In the genomic region with DNA sequence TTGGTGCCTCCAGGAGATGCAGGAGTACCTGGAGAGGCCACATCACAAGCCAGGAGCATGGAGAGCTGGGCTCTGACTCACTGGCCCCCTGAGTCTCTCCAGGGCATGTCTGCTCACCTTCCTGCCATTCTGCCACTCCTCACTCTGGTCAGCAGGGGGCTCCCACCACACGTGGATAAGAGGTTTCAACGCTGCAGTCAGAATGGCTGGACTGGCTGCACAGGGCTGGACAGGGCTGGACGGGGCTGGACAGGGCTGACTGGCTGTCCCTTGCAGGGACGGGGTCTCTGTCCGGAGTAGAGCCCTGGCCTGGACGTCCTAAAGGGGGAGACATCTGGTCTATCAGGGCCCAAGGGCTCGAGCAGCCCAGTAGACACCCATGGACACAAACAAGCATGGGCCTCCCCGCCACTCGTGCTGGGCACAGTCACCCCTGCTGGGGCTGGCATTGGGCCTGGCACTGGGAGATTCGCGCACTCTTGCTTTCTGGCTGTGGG, we compare ENCODE assay signal across 9 cellular contexts. TPM values are rescaled to one million over a fixed set of nuclear protein-coding genes. Genes with fewer than 3 reads are reported as not detected.
DNase-seq lines count a peak whose midpoint lies in the region; ATAC-seq and TF ChIP-seq lines count a peak whose summit lies in the region.
"Had no signal": no experiment of that assay in that cellular context is flagged by ENCODE, and none has a peak within 500 bp of the region (broad histone marks: within the 10 kb centered on the region; RNA-seq: fewer than 3 reads in every experiment).

No MANE protein-coding gene starts in this region.

- no peak overlapping the region for H3K4me3 Mint-ChIP-seq in activated T-cell treated with anti-CD3 and anti-CD28 coated beads, Interleukin-2, amount 50 U/mL, for 4 hours
- no peak overlapping the region for H3K4me3 Mint-ChIP-seq in nephron progenitor cell

- H3K27ac Mint-ChIP-seq in nephron progenitor cell: no peak overlapping the region

- H3K36me3 Mint-ChIP-seq in activated T-cell treated with anti-CD3 and anti-CD28 coated beads, Interleukin-2, amount 50 U/mL, for 4 hours (ENCODE audit: insufficient read depth): peaks cover 4% of the 10 kb centered on the region
- H3K36me3 Mint-ChIP-seq in nephron progenitor cell (ENCODE audit: low read depth): no peaks in the 10 kb centered on the region

- H3K79me2 ChIP-seq in fibroblast of lung (ENCODE audit: control insufficient read depth, insufficient read depth, low read length): no peaks in the 10 kb centered on the region

- no peak overlapping the region for H3K9ac ChIP-seq in fibroblast of lung (ENCODE audit: insufficient read depth, low read length)

- no peaks in the 10 kb centered on the region for H4K20me1 ChIP-seq in fibroblast of lung (ENCODE audit: control insufficient read depth, extremely low read depth, insufficient read depth, low read length)

- H3K36me3 ChIP-seq in fibroblast of lung (ENCODE audit: control insufficient read depth, insufficient read depth, low read length): no peaks in the 10 kb centered on the region

- no peak overlapping the region for H3K4me3 ChIP-seq in fibroblast of lung (replicated peaks in 1 of 4; ENCODE audit: control extremely low read depth in 1 of 4, insufficient read depth in 1 of 4, low read depth in 3 of 4, low read length in 4 of 4)
- H3K4me3 ChIP-seq: SK-N-MC had no signal

- no peak overlapping the region for H3K27ac ChIP-seq in fibroblast of lung (ENCODE audit: insufficient read depth, low read length)
- H3K27ac ChIP-seq: SK-N-MC had no signal

- peaks cover 5% of the 10 kb centered on the region for H3K27me3 ChIP-seq in fibroblast of lung (ENCODE audit: control insufficient read depth, insufficient read depth, low read length)

- DNase-seq in COLO829 (ENCODE audit: low spot score) (peak; percentile 95), fibroblast of lung (ENCODE audit: low read depth in 2 of 2) (peak; percentile 80 to 88), nephron progenitor cell (peak; percentile 82), NCI-H446 treated with DMSO at 0.1 percent for 48 hours (lab: John Stamatoyannopoulos, UW) (no peak)
- peak; percentile 65 for DNase-seq in activated T-cell treated with anti-CD3 and anti-CD28 coated beads, Interleukin-2, amount 50 U/mL, for 4 hours
- DNase-seq in stimulated activated naive CD4-positive, alpha-beta T cell treated with Interleukin-2 at 50 U/mL for 16 hours (lab: John Stamatoyannopoulos, UW): peak; percentile 59

- no peaks in the 10 kb centered on the region for H3K9me3 ChIP-seq in fibroblast of lung (ENCODE audit: control insufficient read depth, insufficient read depth, low read depth, low read length)

- H2AFZ ChIP-seq in fibroblast of lung (ENCODE audit: low read length): no peak overlapping the region

- peaks cover 2% of the 10 kb centered on the region for H3K4me1 ChIP-seq in fibroblast of lung (ENCODE audit: control insufficient read depth, extremely low read depth, insufficient read depth, low read length)

- no peak overlapping the region for H3K4me2 ChIP-seq in fibroblast of lung (ENCODE audit: extremely low read depth, insufficient read depth, low read length)

- no peaks in the 10 kb centered on the region for H3K9me3 Mint-ChIP-seq in activated T-cell treated with anti-CD3 and anti-CD28 coated beads, Interleukin-2, amount 50 U/mL, for 4 hours
- H3K9me3 Mint-ChIP-seq in nephron progenitor cell: no peaks in the 10 kb centered on the region

- ATAC-seq in HG02885 (IDR thresholded peaks at IDR 0.05; ENCODE audit: poor library complexity, unreplicated experiment): peak; percentile 48
- peak; percentile 89 for ATAC-seq in activated T-cell treated with anti-CD3 and anti-CD28 coated beads, Interleukin-2, amount 50 U/mL, for 4 hours

- H3K4me1 Mint-ChIP-seq in activated T-cell treated with anti-CD3 and anti-CD28 coated beads, Interleukin-2, amount 50 U/mL, for 4 hours (ENCODE audit: low read depth): peaks cover 33% of the 10 kb centered on the region
- H3K4me1 Mint-ChIP-seq in nephron progenitor cell: peaks cover 31% of the 10 kb centered on the region

- peaks cover 6% of the 10 kb centered on the region for H3K27me3 Mint-ChIP-seq in activated T-cell treated with anti-CD3 and anti-CD28 coated beads, Interleukin-2, amount 50 U/mL, for 4 hours (ENCODE audit: low read depth)
- H3K27me3 Mint-ChIP-seq in nephron progenitor cell (ENCODE audit: low read depth, poor library complexity): peaks cover 44% of the 10 kb centered on the region

- TF ChIP-seq CTCF in fibroblast of lung (conservative IDR thresholded peaks at IDR 0.05 in 1 of 2, IDR thresholded peaks at IDR 0.05 in 1 of 2; ENCODE audit: low read depth in 1 of 2, low read length in 2 of 2) (peak; percentile 94 to 95), nephron progenitor cell (IDR thresholded peaks at IDR 0.05) (peak; percentile 84)

TF ChIP-seq in PFSK-1, 5 proteins besides CTCF, POLR2A, EP300 and RAD21:
- no peak for TF ChIP-seq POLR2AphosphoS5 (IDR thresholded peaks at IDR 0.05; ENCODE audit: low read depth, low read length)
- TF ChIP-seq REST (IDR thresholded peaks at IDR 0.05; ENCODE audit: insufficient read depth in 1 of 2, low read depth in 2 of 2, low read length in 2 of 2): peak; percentile 66 to 82
- peak; percentile 39 for TF ChIP-seq FOXP2 (optimal IDR thresholded peaks at IDR 0.05; ENCODE audit: borderline replicate concordance, extremely low read depth, extremely low read length, insufficient read depth)
- no peak for TF ChIP-seq TAF1 (IDR thresholded peaks at IDR 0.05; ENCODE audit: borderline replicate concordance, insufficient read depth, low read length)
- TF ChIP-seq SIN3A (IDR thresholded peaks at IDR 0.05; ENCODE audit: borderline replicate concordance, insufficient read depth, low read length): no peak
TF ChIP-seq in PFSK-1: peak in this region for 2.

RNA-seq across cellular contexts. Expression of gene CYTH4, which starts 34.6 kb away (rescaled TPM):
- not detected for polyA plus RNA-seq in PFSK-1 (2012; ENCODE audit: insufficient read length, low read depth)
- total RNA-seq in activated T-cell treated with anti-CD3 and anti-CD28 coated beads, Interleukin-2, amount 50 U/mL, for 4 hours: 10 to 100 TPM in 1 of 3 donors, 1 to 10 TPM in 2; 9.0 to 10.9 (median 9.7) TPM
- total RNA-seq in fibroblast of lung: under 0.01 and 0.26 TPM in 2 replicates
- polyA plus RNA-seq in fibroblast of lung: 0.12 TPM in 1 of 2 replicates, not detected in the other
- 0.14 TPM in 1 of 2 replicates, not detected in the other for polyA plus RNA-seq in fibroblast of lung (2012)
- polyA minus RNA-seq in fibroblast of lung (ENCODE audit: low replicate concordance): not detected in 2 replicates
